8 cellular contexts compared by ENCODE assay signal in genomic region chr1:37556712-37557196, GRCh38. TPM values are rescaled to one million over a fixed set of nuclear protein-coding genes. Genes with fewer than 3 reads are reported as not detected.
A peak's percentile ranks its signal among the peaks of the same experiment; 100 is the strongest.
DNase-seq lines count a peak whose midpoint lies in the region; ATAC-seq and TF ChIP-seq lines count a peak whose summit lies in the region.
"Had no signal": no experiment of that assay in that cellular context is flagged by ENCODE, and none has a peak within 500 bp of the region (broad histone marks: within the 10 kb centered on the region; RNA-seq: fewer than 3 reads in every experiment).

DNALI1 (plus strand) TSS chr1:37556940; CDS start chr1:37556995, 55 bp downstream.

- H3K36me3 Mint-ChIP-seq in natural killer cell = no peaks in the 10 kb centered on the region

- peaks cover 0 to 2% of the 10 kb centered on the region in 2 donors for H3K27me3 Mint-ChIP-seq in natural killer cell (ENCODE audit: low read depth in 2 of 2)

- H3K27ac ChIP-seq in adipose tissue (ENCODE audit: low read depth, low read length) = peak within 1 kb of the TSS; percentile 36

- peak; percentile 55 for DNase-seq in GM10266 (ENCODE audit: extremely low spot score)
- DNase-seq in NCI-H2081 (lab: John Stamatoyannopoulos, UW) = peak; percentile 94
- peak; percentile 88 for DNase-seq in Right ventricle myocardium superior
- peak; percentile 67 for DNase-seq in non-pigmented ciliary epithelial cell (ENCODE audit: low read depth)
- DNase-seq in natural killer cell = no peak

- no peaks in the 10 kb centered on the region for H3K9me3 Mint-ChIP-seq in natural killer cell

- whole genome bisulfite sequencing in adipose tissue, 3 donors = 5 to 23% (median 19%) methylated on average over 31 of the region's 31 CpGs

- TF ChIP-seq CTCF in GM10266 (IDR thresholded peaks at IDR 0.05; ENCODE audit: control insufficient read depth, insufficient read depth, low read depth, missing control alignments) (no peak), natural killer cell (IDR thresholded peaks at IDR 0.05) (no peak)

- H3K4me3 Mint-ChIP-seq in natural killer cell = no peak within 1 kb of the TSS

- H3K4me1 Mint-ChIP-seq in natural killer cell = peaks cover 25% of the 10 kb centered on the region in 2 donors

- ATAC-seq in Right ventricle myocardium superior (ENCODE audit: poor library complexity) (peak; percentile 90), natural killer cell (no peak), GM21526 (IDR thresholded peaks at IDR 0.05; ENCODE audit: low FRiP score, unreplicated experiment) (no peak)

- H3K27ac Mint-ChIP-seq in natural killer cell = no peak within 1 kb of the TSS

- intact Hi-C loops in Right ventricle myocardium superior (cut with DNase I) = no loop called here
- intact Hi-C loops in natural killer cell (cut with micrococcal nuclease) = no loop called here

RNA-seq across cellular contexts. Expression of gene DNALI1, which starts in this region (rescaled TPM):
- polyA plus RNA-seq in adipose tissue = 10 to 100 TPM in 2 of 3 donors, 1 to 10 TPM in 1; 3.8 to 13.3 (median 10.6) TPM
- total RNA-seq in Right ventricle myocardium superior (3.1 TPM), natural killer cell (under 1 TPM in 1 of 3 donors, not detected in 2; 0.09 TPM)
- total RNA-seq: T-helper 1 cell treated with Interleukin-12 subunit alpha and Interleukin-12 subunit beta and Interleukin-4 antibody, amounts not matched to agents 30 ng/mL and 1 ng/mL, for 36 hours had no signal
